In the genomic region with DNA sequence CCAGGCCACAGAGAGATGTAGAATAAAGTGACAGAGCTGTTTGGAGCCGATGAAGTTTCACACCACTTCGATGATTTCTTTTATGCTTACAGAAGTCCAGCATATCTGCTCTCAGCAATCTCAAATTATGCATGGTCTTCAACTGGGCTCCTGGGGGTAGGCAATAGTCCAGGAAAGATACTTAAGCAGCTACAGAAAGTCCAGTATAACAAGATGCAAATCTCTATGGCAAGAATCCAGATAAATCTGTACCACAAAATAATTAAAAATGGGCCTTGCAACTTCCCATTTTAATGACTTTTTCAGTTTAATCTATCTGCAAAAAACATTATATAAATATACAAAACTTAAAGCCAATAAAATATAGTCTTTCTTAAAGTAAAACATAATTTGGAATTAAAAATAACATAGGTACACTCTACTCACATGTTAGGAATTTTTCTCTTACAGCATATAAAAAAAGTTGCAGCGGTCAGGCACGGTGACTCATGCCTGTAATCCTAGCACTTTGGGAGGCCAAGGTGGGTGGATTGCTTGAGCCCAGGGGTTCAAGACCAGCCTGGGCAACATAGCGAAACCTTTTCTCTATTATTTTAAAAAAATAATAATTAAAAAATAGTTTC, we compare ENCODE assay signal across 16 cellular contexts. TPM values are rescaled to one million over a fixed set of nuclear protein-coding genes. Genes with fewer than 3 reads are reported as not detected.
DNase-seq lines count a peak whose midpoint lies in the region; ATAC-seq and TF ChIP-seq lines count a peak whose summit lies in the region.
"Had no signal": no experiment of that assay in that cellular context is flagged by ENCODE, and none has a peak within 500 bp of the region (broad histone marks: within the 10 kb centered on the region; RNA-seq: fewer than 3 reads in every experiment).

No MANE protein-coding gene starts in this region.

- CTCF ChIA-PET in PC-3 (lab: Charles Lee), result no interaction called here
- CTCF ChIA-PET in mammary epithelial cell (lab: Charles Lee; ENCODE audit: low non-redundant PET), result no interaction called here

- no peak overlapping the region for H3K4me3 ChIP-seq in PC-3 (ENCODE audit: low read length)
- no peak overlapping the region for H3K4me3 ChIP-seq in mammary epithelial cell (replicated peaks in 1 of 3; ENCODE audit: insufficient read depth in 1 of 3, low read depth in 2 of 3, low read length in 3 of 3)
- no peak overlapping the region for H3K4me3 ChIP-seq in osteoblast (ENCODE audit: insufficient read depth, low read length)
- H3K4me3 ChIP-seq in heart right ventricle, result no peak overlapping the region
- H3K4me3 ChIP-seq in WERI-Rb-1 (ENCODE audit: low read depth, low read length), result no peak overlapping the region
- H3K4me3 ChIP-seq: lower lobe of right lung had no signal

- intact Hi-C loops in PC-3 (cut with micrococcal nuclease) (no loop called here), mammary epithelial cell (cut with micrococcal nuclease) (no loop called here), heart right ventricle (cut with DNase I) (no loop called here)

- no peaks in the 10 kb centered on the region; the same call in 1 of the 2 replicates for H3K36me3 ChIP-seq in PC-3 (ENCODE audit: low read depth, low read length)
- H3K36me3 ChIP-seq in mammary epithelial cell (ENCODE audit: insufficient read depth, low read length), result peaks cover 3% of the 10 kb centered on the region
- peaks cover 14% of the 10 kb centered on the region for H3K36me3 ChIP-seq in osteoblast (ENCODE audit: insufficient read depth, low read length)
- peaks cover 0 to 85% (median 10%) of the 10 kb centered on the region in 9 donors for H3K36me3 ChIP-seq in heart right ventricle
- H3K36me3 ChIP-seq in WERI-Rb-1, result peaks cover 11% of the 10 kb centered on the region

- H2AFZ ChIP-seq in PC-3 (ENCODE audit: low read length), result no peak overlapping the region
- no peak overlapping the region for H2AFZ ChIP-seq in mammary epithelial cell (ENCODE audit: low read depth, low read length)
- H2AFZ ChIP-seq in osteoblast (ENCODE audit: low read length), result no peak overlapping the region

- TF ChIP-seq CTCF in PC-3 (conservative IDR thresholded peaks at IDR 0.05; ENCODE audit: low read depth, low read length), result no peak
- TF ChIP-seq CTCF in mammary epithelial cell (conservative IDR thresholded peaks at IDR 0.05 in 1 of 2, IDR thresholded peaks at IDR 0.05 in 1 of 2; ENCODE audit: extremely low read depth in 1 of 2, insufficient read depth in 1 of 2, low read depth in 1 of 2, low read length in 2 of 2), result no peak
- TF ChIP-seq CTCF in osteoblast (IDR thresholded peaks at IDR 0.05; ENCODE audit: extremely low read depth, low read depth, low read length), result no peak
- no peak for TF ChIP-seq CTCF in heart right ventricle (IDR thresholded peaks at IDR 0.05)
- TF ChIP-seq CTCF in WERI-Rb-1 (IDR thresholded peaks at IDR 0.05; ENCODE audit: low read depth, low read length), result no peak

- POLR2A ChIA-PET in PC-3 (lab: Charles Lee; ENCODE audit: unreplicated experiment), result no interaction called here

- no peaks in the 10 kb centered on the region for H3K9me2 ChIP-seq in PC-3 (replicated peaks; ENCODE audit: low read length)

- H3K4me2 ChIP-seq in PC-3 (ENCODE audit: low read length) (no peak overlapping the region), mammary epithelial cell (ENCODE audit: insufficient read depth, low read depth, low read length) (no peak overlapping the region), osteoblast (ENCODE audit: insufficient read depth, low read length) (no peak overlapping the region)

- WGBS in mammary epithelial cell (ENCODE audit: low coverage, missing lambda C conversion rate), result 55% methylated on average over 5 of the region's 5 CpGs
- WGBS in heart right ventricle, 2 donors, result 90 to 91% methylated on average over 5 of the region's 5 CpGs

- in situ Hi-C loops in mammary epithelial cell (cut with MboI; ENCODE audit: low sequenced_read_pairs in 2 of 2), result no loop called here

- no peaks in the 10 kb centered on the region for H3F3A ChIP-seq in PC-3 (ENCODE audit: low read length, unreplicated experiment)

- dilution Hi-C loops in mammary epithelial cell (cut with HindIII; ENCODE audit: low sequenced_read_pairs), result no loop called here

- peaks cover 5% of the 10 kb centered on the region for H3K4me1 ChIP-seq in PC-3 (ENCODE audit: insufficient read depth, low read length)
- H3K4me1 ChIP-seq in mammary epithelial cell (ENCODE audit: insufficient read depth, low read length), result peaks cover 5% of the 10 kb centered on the region
- H3K4me1 ChIP-seq in osteoblast (ENCODE audit: insufficient read depth, low read length), result peaks cover 7% of the 10 kb centered on the region
- no peaks in the 10 kb centered on the region for H3K4me1 ChIP-seq in heart right ventricle
- H3K4me1 ChIP-seq: lower lobe of right lung had no signal

- H3K9ac ChIP-seq in PC-3 (ENCODE audit: low read length), result no peak overlapping the region
- H3K9ac ChIP-seq in mammary epithelial cell (ENCODE audit: insufficient read depth, low read length), result no peak overlapping the region

- no TSS peak for BruUV-seq in PC-3 (replicated peaks; lab: Mats Ljungman, UMichigan)
- BruUV-seq in mammary epithelial cell (replicated peaks; lab: Mats Ljungman, UMichigan), result no TSS peak

- no peaks in the 10 kb centered on the region for H3K79me2 ChIP-seq in PC-3 (ENCODE audit: low read length)
- no peaks in the 10 kb centered on the region for H3K79me2 ChIP-seq in mammary epithelial cell (ENCODE audit: insufficient read depth, low read length)
- no peaks in the 10 kb centered on the region for H3K79me2 ChIP-seq in osteoblast (ENCODE audit: insufficient read depth, low read length)

- H4K20me1 ChIP-seq in PC-3 (ENCODE audit: low read length) (no peaks in the 10 kb centered on the region), mammary epithelial cell (ENCODE audit: insufficient read depth, low read length) (no peaks in the 10 kb centered on the region), osteoblast (ENCODE audit: insufficient read depth, low read length) (no peaks in the 10 kb centered on the region)

- H3K9me3 ChIP-seq in PC-3 (ENCODE audit: low read length), result no peaks in the 10 kb centered on the region
- no peaks in the 10 kb centered on the region for H3K9me3 ChIP-seq in mammary epithelial cell (replicated peaks; ENCODE audit: insufficient read depth, low read length)
- H3K9me3 ChIP-seq in osteoblast (ENCODE audit: low read depth, low read length), result no peaks in the 10 kb centered on the region
- no peaks in the 10 kb centered on the region for H3K9me3 ChIP-seq in heart right ventricle
- H3K9me3 ChIP-seq in WERI-Rb-1 (ENCODE audit: severe bottlenecking), result no peaks in the 10 kb centered on the region
- H3K9me3 ChIP-seq: lower lobe of right lung had no signal

- peak; percentile 60 for ATAC-seq in PC-3
- no peak for ATAC-seq in heart right ventricle
- ATAC-seq: HepG2, lower lobe of right lung had no signal

- DNase-seq in EH (ENCODE audit: low read depth) (peak; percentile 75), PC-3 (peak; percentile 53), mammary epithelial cell (peak; percentile 54), osteoblast (ENCODE audit: insufficient read length, low spot score, missing footprints) (peak; percentile 52), iPS-NIHi11 (ENCODE audit: low spot score) (no peak), heart right ventricle (no peak), WERI-Rb-1 (no peak), OCI-M2 (lab: John Stamatoyannopoulos, UW; ENCODE audit: unreplicated experiment) (no peak)
- DNase-seq: activated CD4-positive, CD25-positive, alpha-beta regulatory T cell; activated T-cell treated with anti-CD3 and anti-CD28 coated beads for 4 hours; Calu3; hippocampal formation; lower lobe of right lung; NCI-H526 treated with DMSO at 0.1 percent for 48 hours; SHP77 treated with DMSO at 0.1 percent for 48 hours had no signal

- H3K27ac ChIP-seq in PC-3 (ENCODE audit: low read length) (no peak overlapping the region), mammary epithelial cell (ENCODE audit: insufficient read depth, low read depth, low read length) (no peak overlapping the region), osteoblast (ENCODE audit: low read depth, low read length) (no peak overlapping the region), heart right ventricle (no peak overlapping the region), WERI-Rb-1 (no peak overlapping the region)
- H3K27ac ChIP-seq: lower lobe of right lung had no signal

- H3K27me3 ChIP-seq in PC-3 (ENCODE audit: low read length) (no peaks in the 10 kb centered on the region), mammary epithelial cell (ENCODE audit: insufficient read depth, low read length) (no peaks in the 10 kb centered on the region), osteoblast (ENCODE audit: insufficient read depth, low read length) (no peaks in the 10 kb centered on the region), heart right ventricle (no peaks in the 10 kb centered on the region), WERI-Rb-1 (ENCODE audit: insufficient read depth, low read depth, severe bottlenecking) (no peaks in the 10 kb centered on the region)

RNA-seq across cellular contexts. Expression of a gene that starts 20.5 kb away (rescaled TPM):
- total RNA-seq in PC-3 (2014; rRNA removed), result 15.9 and 24.7 TPM in 2 replicates
- total RNA-seq in mammary epithelial cell, result 10 to 100 TPM in 1 of 2 donors, 1 to 10 TPM in 1; 3.0 to 23.4 TPM
- 15.4 TPM for polyA plus RNA-seq in mammary epithelial cell
- polyA minus RNA-seq in mammary epithelial cell, result 5.2 TPM
- total RNA-seq in osteoblast, result 2.2 and 3.5 TPM in 2 replicates
- 1 to 10 TPM in 8 of 10 donors, under 1 TPM in 2; 0.35 to 3.4 (median 1.2) TPM for total RNA-seq in heart right ventricle
- polyA plus RNA-seq in heart right ventricle, result under 1 TPM; 0.46 to 0.59 TPM

RNA-seq across cellular contexts. Expression of a gene that starts 43.8 kb away (rescaled TPM):
- total RNA-seq in PC-3 (2014; rRNA removed) (49.4 and 58.6 TPM in 2 replicates), mammary epithelial cell (10 to 100 TPM; 40.2 to 46.9 TPM), osteoblast (27.1 and 30.4 TPM in 2 replicates), heart right ventricle (10 to 100 TPM; 21.2 to 34.3 (median 28.2) TPM)
- polyA plus RNA-seq in mammary epithelial cell (36.5 TPM), heart right ventricle (10 to 100 TPM; 40.4 to 64.5 TPM)
- 28.9 TPM for polyA minus RNA-seq in mammary epithelial cell

Comparison
In these comparisons a context has a peak if more than half of its experiments do, and no peak if none do; other contexts are left out.
1. DNase-seq: peak in EH (single experiment), PC-3 (single experiment), mammary epithelial cell (single experiment) and osteoblast (single experiment); none in iPS-NIHi11 (single experiment), heart right ventricle (0 of 2), WERI-Rb-1 (single experiment) and OCI-M2 (single experiment).